In genomic region chr12:2877047-2877958, GRCh38 we compare ENCODE assay signal across 1 cellular context.
TF ChIP-seq lines count a peak whose summit lies in the region.

FOXM1 (minus strand) TSS chr12:2877174; CDS start chr12:2874478, 2,696 bp downstream.
RHNO1 (plus strand) TSS chr12:2877223; CDS start chr12:2885367, 8,144 bp downstream.

TF ChIP-seq in K562, 482 proteins besides CTCF, POLR2A, EP300 and RAD21 (continued from another document and continues in another):
- TF ChIP-seq ZNF277 (CRISPR knock-in tag; IDR thresholded peaks at IDR 0.05; ENCODE audit: borderline replicate concordance) (no peak), ADNP (tag; IDR thresholded peaks at IDR 0.05) (0 out of 2 replicates have a peak, but pooled peaks have one; percentile 60), TAF1 (IDR thresholded peaks at IDR 0.05; ENCODE audit: control insufficient read depth, extremely low read depth, insufficient read depth, low read length, severe bottlenecking) (peak; percentile 81), PPARD (CRISPR knock-in tag; IDR thresholded peaks at IDR 0.05) (no peak), MAZ (CRISPR knock-in tag; conservative IDR thresholded peaks at IDR 0.05 in 1 of 2, IDR thresholded peaks at IDR 0.05 in 1 of 2) (peak in 1 of 2 experiments; percentile 17; a peak in 1 of 4 replicates), MXI1 (IDR thresholded peaks at IDR 0.05; ENCODE audit: low read depth, low read length) (peak; percentile 27; the same call in 1 of the 2 replicates), SNAPC5 (CRISPR knock-in tag; IDR thresholded peaks at IDR 0.05) (no peak), CREB3L1 (IDR thresholded peaks at IDR 0.05; ENCODE audit: borderline replicate concordance, low read depth) (no peak), GTF2B (IDR thresholded peaks at IDR 0.05; ENCODE audit: extremely low read depth, insufficient read length) (no peak), ZNF644 (tag; IDR thresholded peaks at IDR 0.05; ENCODE audit: low read depth) (no peak), ZNF3 (CRISPR knock-in tag; IDR thresholded peaks at IDR 0.05) (no peak), HMG20B (CRISPR knock-in tag; IDR thresholded peaks at IDR 0.05) (no peak), NRF1 (conservative IDR thresholded peaks at IDR 0.05 in 1 of 2, IDR thresholded peaks at IDR 0.05 in 1 of 2) (no peak), TCFL5 (CRISPR knock-in tag; conservative IDR thresholded peaks at IDR 0.05) (no peak), MYC (IDR thresholded peaks at IDR 0.05; ENCODE audit: low read depth, low read length) (0 out of 2 replicates have a peak, but pooled peaks have one; percentile 45), MYC (CRISPR knock-in tag; IDR thresholded peaks at IDR 0.05; ENCODE audit: borderline replicate concordance, low read depth) (no peak), NR1H2 (CRISPR knock-in tag; IDR thresholded peaks at IDR 0.05) (no peak), YY1 (IDR thresholded peaks at IDR 0.05; ENCODE audit: borderline replicate concordance in 1 of 3, control insufficient read depth in 1 of 3, extremely low read depth in 1 of 3, insufficient read depth in 3 of 3, insufficient read length in 1 of 3, insufficient replicate concordance in 2 of 3, low read depth in 1 of 3, low read length in 2 of 3) (peak in 2 of 3 experiments; percentile 65 to 81), RBBP5 (IDR thresholded peaks at IDR 0.05; ENCODE audit: borderline replicate concordance, insufficient read depth, low read length, poor library complexity, severe bottlenecking) (no peak), E2F1 (CRISPR knock-in tag; IDR thresholded peaks at IDR 0.05) (no peak), ARHGAP35 (IDR thresholded peaks at IDR 0.05; ENCODE audit: partially characterized antibody) (no peak), NFE2 (IDR thresholded peaks at IDR 0.05; ENCODE audit: low read depth) (no peak), TOE1 (IDR thresholded peaks at IDR 0.05; ENCODE audit: borderline replicate concordance) (peak; percentile 97), TOE1 (CRISPR knock-in tag; IDR thresholded peaks at IDR 0.05; ENCODE audit: borderline replicate concordance, low read depth) (no peak), ZFP91 (CRISPR knock-in tag; IDR thresholded peaks at IDR 0.05) (no peak), SOX6 (IDR thresholded peaks at IDR 0.05) (no peak), HNRNPK (IDR thresholded peaks at IDR 0.05; ENCODE audit: low read depth, low read length, poor library complexity, severe bottlenecking) (no peak), ZKSCAN3 (CRISPR knock-in tag; IDR thresholded peaks at IDR 0.05) (no peak), RBM14 (IDR thresholded peaks at IDR 0.05; ENCODE audit: borderline replicate concordance, insufficient read depth, low read depth, low read length) (no peak), AFF4 (CRISPR knock-in tag; IDR thresholded peaks at IDR 0.05) (peak; percentile 47; the same call in 1 of the 2 replicates), MYBL2 (IDR thresholded peaks at IDR 0.05; ENCODE audit: low read depth) (peak; percentile 89), MYBL2 (CRISPR knock-in tag; IDR thresholded peaks at IDR 0.05; ENCODE audit: borderline replicate concordance) (no peak), HMGXB4 (CRISPR knock-in tag; IDR thresholded peaks at IDR 0.05) (no peak), BDP1 (IDR thresholded peaks at IDR 0.05; ENCODE audit: insufficient read depth, insufficient read length) (no peak), TCF7L2 (IDR thresholded peaks at IDR 0.05; ENCODE audit: low read depth, low read length) (no peak), NFYB (IDR thresholded peaks at IDR 0.05; ENCODE audit: extremely low read depth, insufficient read length) (no peak), BCL6 (CRISPR knock-in tag; IDR thresholded peaks at IDR 0.05) (no peak), ZBTB1 (CRISPR knock-in tag; IDR thresholded peaks at IDR 0.05; ENCODE audit: borderline replicate concordance, low read depth) (no peak), C11orf30 (IDR thresholded peaks at IDR 0.05; ENCODE audit: low read depth) (no peak), SMARCA5 (IDR thresholded peaks at IDR 0.05) (no peak), THAP7 (CRISPR knock-in tag; IDR thresholded peaks at IDR 0.05) (no peak), BRD4 (IDR thresholded peaks at IDR 0.05) (no peak), CCAR2 (IDR thresholded peaks at IDR 0.05; ENCODE audit: low read depth, low read length) (no peak), THRAP3 (IDR thresholded peaks at IDR 0.05; ENCODE audit: borderline replicate concordance) (no peak), ARID4B (CRISPR knock-in tag; IDR thresholded peaks at IDR 0.05) (peak; percentile 42; the same call in 1 of the 2 replicates), MCM2 (IDR thresholded peaks at IDR 0.05; ENCODE audit: low read depth) (no peak)
